Comparison of ENCODE assay signal across 3 cellular contexts in the genomic region with DNA sequence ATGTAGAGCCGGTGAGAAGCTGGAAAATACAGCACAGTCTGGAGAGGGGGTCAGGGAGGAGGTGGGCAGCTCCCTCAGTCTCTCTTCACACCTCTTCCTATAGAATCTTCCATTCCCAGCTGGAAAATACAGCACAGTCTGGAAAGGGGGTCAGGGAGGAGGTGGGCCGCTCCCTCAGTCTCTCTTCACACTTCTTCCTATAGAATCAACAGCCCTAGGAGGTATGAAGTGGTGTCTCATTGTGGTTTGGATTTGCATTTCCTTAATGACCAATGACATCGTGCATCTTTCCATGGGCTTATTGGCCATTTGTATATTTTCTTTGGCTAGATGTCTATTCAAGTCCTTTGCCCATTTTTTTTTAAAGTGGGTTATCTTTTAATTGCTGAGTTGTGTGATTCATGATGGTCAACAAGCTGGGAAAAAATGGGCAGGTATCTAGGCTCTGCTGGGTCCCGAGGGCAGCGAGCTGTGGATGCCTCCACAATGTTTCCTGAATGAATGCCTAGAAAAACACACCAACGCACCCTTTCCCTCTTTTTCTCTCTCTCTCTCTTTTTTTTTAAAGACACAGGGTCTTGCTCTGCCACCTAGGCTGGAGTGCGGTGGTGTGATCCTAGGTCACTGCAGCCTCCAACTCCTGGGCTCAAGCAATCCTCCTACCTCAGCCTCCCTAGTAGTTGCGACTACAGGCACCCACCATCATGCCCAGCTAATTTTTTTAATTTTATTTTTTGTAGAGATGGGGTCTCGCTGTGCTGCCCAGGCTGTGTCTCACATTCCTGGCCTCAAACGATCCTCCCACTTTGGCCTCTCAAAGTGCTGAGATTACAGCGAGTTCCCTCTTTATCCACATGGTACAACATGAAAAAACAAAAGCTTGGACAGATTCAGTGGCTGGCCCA.
TF ChIP-seq lines count a peak whose summit lies in the region.

No MANE protein-coding gene starts in this region.

TF ChIP-seq in SK-N-SH, 30 proteins besides CTCF, POLR2A, EP300 and RAD21:
- TF ChIP-seq, protein P1, sequence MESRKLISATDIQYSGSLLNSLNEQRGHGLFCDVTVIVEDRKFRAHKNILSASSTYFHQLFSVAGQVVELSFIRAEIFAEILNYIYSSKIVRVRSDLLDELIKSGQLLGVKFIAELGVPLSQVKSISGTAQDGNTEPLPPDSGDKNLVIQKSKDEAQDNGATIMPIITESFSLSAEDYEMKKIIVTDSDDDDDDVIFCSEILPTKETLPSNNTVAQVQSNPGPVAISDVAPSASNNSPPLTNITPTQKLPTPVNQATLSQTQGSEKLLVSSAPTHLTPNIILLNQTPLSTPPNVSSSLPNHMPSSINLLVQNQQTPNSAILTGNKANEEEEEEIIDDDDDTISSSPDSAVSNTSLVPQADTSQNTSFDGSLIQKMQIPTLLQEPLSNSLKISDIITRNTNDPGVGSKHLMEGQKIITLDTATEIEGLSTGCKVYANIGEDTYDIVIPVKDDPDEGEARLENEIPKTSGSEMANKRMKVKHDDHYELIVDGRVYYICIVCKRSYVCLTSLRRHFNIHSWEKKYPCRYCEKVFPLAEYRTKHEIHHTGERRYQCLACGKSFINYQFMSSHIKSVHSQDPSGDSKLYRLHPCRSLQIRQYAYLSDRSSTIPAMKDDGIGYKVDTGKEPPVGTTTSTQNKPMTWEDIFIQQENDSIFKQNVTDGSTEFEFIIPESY (IDR thresholded peaks at IDR 0.05; ENCODE audit: borderline replicate concordance, low read depth), result no peak
- TF ChIP-seq FOXJ3 (CRISPR knock-in tag; IDR thresholded peaks at IDR 0.05), result no peak
- TF ChIP-seq NFIC (IDR thresholded peaks at IDR 0.05; ENCODE audit: borderline replicate concordance), result no peak
- TF ChIP-seq GABPA (IDR thresholded peaks at IDR 0.05; ENCODE audit: low read depth), result no peak
- TF ChIP-seq RXRA (IDR thresholded peaks at IDR 0.05; ENCODE audit: borderline replicate concordance, low read depth), result no peak
- no peak for TF ChIP-seq CHD2 (IDR thresholded peaks at IDR 0.05; ENCODE audit: low read length, partially characterized antibody)
- no peak for TF ChIP-seq GATA2 (CRISPR knock-in tag; IDR thresholded peaks at IDR 0.05)
- TF ChIP-seq, protein P2, sequence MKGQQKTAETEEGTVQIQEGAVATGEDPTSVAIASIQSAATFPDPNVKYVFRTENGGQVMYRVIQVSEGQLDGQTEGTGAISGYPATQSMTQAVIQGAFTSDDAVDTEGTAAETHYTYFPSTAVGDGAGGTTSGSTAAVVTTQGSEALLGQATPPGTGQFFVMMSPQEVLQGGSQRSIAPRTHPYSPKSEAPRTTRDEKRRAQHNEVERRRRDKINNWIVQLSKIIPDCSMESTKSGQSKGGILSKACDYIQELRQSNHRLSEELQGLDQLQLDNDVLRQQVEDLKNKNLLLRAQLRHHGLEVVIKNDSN (IDR thresholded peaks at IDR 0.05; ENCODE audit: borderline replicate concordance, low read depth), result no peak
- TF ChIP-seq YY1 (IDR thresholded peaks at IDR 0.05; ENCODE audit: low read depth), result no peak
- TF ChIP-seq FOXM1 (IDR thresholded peaks at IDR 0.05; ENCODE audit: low read depth), result no peak
- TF ChIP-seq EZH2phosphoT487 (IDR thresholded peaks at IDR 0.05; ENCODE audit: borderline replicate concordance, low read depth), result no peak
- no peak for TF ChIP-seq TCF12 (IDR thresholded peaks at IDR 0.05)
- TF ChIP-seq, protein P3, sequence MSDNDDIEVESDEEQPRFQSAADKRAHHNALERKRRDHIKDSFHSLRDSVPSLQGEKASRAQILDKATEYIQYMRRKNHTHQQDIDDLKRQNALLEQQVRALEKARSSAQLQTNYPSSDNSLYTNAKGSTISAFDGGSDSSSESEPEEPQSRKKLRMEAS (IDR thresholded peaks at IDR 0.05; ENCODE audit: low read depth), result no peak
- no peak for TF ChIP-seq FOSL2 (IDR thresholded peaks at IDR 0.05; ENCODE audit: borderline replicate concordance, low read depth)
- TF ChIP-seq POLR2AphosphoS5 (IDR thresholded peaks at IDR 0.05; ENCODE audit: low read depth, low read length), result no peak
- no peak for TF ChIP-seq JUND (IDR thresholded peaks at IDR 0.05)
- TF ChIP-seq TAF1 (IDR thresholded peaks at IDR 0.05; ENCODE audit: borderline replicate concordance, low read depth, low read length), result no peak
- TF ChIP-seq ELF1 (IDR thresholded peaks at IDR 0.05), result no peak
- no peak for TF ChIP-seq MEF2A (IDR thresholded peaks at IDR 0.05; ENCODE audit: borderline replicate concordance, low read depth)

TF ChIP-seq in SK-N-SH treated with all-trans-retinoic acid at 6 μM for 48 hours, 23 proteins besides CTCF, POLR2A, EP300 and RAD21:
- TF ChIP-seq ZFP30 (CRISPR knock-in tag; IDR thresholded peaks at IDR 0.05), result no peak
- no peak for TF ChIP-seq BACH2 (CRISPR knock-in tag; IDR thresholded peaks at IDR 0.05; ENCODE audit: borderline replicate concordance)
- no peak for TF ChIP-seq ZNF565 (CRISPR knock-in tag; conservative IDR thresholded peaks at IDR 0.05; ENCODE audit: low read depth)
- TF ChIP-seq TOX (CRISPR knock-in tag; IDR thresholded peaks at IDR 0.05; ENCODE audit: borderline replicate concordance), result no peak
- TF ChIP-seq RARB (CRISPR knock-in tag; IDR thresholded peaks at IDR 0.05), result no peak
- TF ChIP-seq, protein P4, sequence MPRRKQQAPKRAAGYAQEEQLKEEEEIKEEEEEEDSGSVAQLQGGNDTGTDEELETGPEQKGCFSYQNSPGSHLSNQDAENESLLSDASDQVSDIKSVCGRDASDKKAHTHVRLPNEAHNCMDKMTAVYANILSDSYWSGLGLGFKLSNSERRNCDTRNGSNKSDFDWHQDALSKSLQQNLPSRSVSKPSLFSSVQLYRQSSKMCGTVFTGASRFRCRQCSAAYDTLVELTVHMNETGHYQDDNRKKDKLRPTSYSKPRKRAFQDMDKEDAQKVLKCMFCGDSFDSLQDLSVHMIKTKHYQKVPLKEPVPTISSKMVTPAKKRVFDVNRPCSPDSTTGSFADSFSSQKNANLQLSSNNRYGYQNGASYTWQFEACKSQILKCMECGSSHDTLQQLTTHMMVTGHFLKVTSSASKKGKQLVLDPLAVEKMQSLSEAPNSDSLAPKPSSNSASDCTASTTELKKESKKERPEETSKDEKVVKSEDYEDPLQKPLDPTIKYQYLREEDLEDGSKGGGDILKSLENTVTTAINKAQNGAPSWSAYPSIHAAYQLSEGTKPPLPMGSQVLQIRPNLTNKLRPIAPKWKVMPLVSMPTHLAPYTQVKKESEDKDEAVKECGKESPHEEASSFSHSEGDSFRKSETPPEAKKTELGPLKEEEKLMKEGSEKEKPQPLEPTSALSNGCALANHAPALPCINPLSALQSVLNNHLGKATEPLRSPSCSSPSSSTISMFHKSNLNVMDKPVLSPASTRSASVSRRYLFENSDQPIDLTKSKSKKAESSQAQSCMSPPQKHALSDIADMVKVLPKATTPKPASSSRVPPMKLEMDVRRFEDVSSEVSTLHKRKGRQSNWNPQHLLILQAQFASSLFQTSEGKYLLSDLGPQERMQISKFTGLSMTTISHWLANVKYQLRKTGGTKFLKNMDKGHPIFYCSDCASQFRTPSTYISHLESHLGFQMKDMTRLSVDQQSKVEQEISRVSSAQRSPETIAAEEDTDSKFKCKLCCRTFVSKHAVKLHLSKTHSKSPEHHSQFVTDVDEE (CRISPR knock-in tag; IDR thresholded peaks at IDR 0.05), result no peak
- no peak for TF ChIP-seq OSR1 (CRISPR knock-in tag; IDR thresholded peaks at IDR 0.05)
- TF ChIP-seq, protein P5, sequence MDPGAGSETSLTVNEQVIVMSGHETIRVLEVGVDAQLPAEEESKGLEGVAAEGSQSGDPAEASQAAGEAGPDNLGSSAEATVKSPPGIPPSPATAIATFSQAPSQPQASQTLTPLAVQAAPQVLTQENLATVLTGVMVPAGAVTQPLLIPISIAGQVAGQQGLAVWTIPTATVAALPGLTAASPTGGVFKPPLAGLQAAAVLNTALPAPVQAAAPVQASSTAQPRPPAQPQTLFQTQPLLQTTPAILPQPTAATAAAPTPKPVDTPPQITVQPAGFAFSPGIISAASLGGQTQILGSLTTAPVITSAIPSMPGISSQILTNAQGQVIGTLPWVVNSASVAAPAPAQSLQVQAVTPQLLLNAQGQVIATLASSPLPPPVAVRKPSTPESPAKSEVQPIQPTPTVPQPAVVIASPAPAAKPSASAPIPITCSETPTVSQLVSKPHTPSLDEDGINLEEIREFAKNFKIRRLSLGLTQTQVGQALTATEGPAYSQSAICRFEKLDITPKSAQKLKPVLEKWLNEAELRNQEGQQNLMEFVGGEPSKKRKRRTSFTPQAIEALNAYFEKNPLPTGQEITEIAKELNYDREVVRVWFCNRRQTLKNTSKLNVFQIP (CRISPR knock-in tag; IDR thresholded peaks at IDR 0.05; ENCODE audit: borderline replicate concordance, low read depth), result no peak
- no peak for TF ChIP-seq ZNF70 (CRISPR knock-in tag; IDR thresholded peaks at IDR 0.05)
- TF ChIP-seq CSDC2 (CRISPR knock-in tag; IDR thresholded peaks at IDR 0.05), result no peak
- TF ChIP-seq SNAI2 (CRISPR knock-in tag; IDR thresholded peaks at IDR 0.05), result no peak
- no peak for TF ChIP-seq ISL1 (CRISPR knock-in tag; IDR thresholded peaks at IDR 0.05)
- no peak for TF ChIP-seq ESRRG (CRISPR knock-in tag; IDR thresholded peaks at IDR 0.05)
- TF ChIP-seq ARNTL (CRISPR knock-in tag; IDR thresholded peaks at IDR 0.05; ENCODE audit: borderline replicate concordance, low read depth), result no peak
- no peak for TF ChIP-seq ZC3H10 (CRISPR knock-in tag; IDR thresholded peaks at IDR 0.05)
- no peak for TF ChIP-seq GLIS3 (CRISPR knock-in tag; IDR thresholded peaks at IDR 0.05)

TF ChIP-seq in K562, 482 proteins besides CTCF, POLR2A, EP300 and RAD21:
- TF ChIP-seq POLR3G (IDR thresholded peaks at IDR 0.05; ENCODE audit: extremely low read depth, insufficient read length, insufficient replicate concordance), result no peak
- TF ChIP-seq ZNF316 (IDR thresholded peaks at IDR 0.05), result peak; percentile 34; the same call in 1 of the 2 replicates
- peak; percentile 24 for TF ChIP-seq RBM25 (IDR thresholded peaks at IDR 0.05; ENCODE audit: low read depth, low read length, severe bottlenecking)
- TF ChIP-seq ZNF121 (CRISPR knock-in tag; conservative IDR thresholded peaks at IDR 0.05), result peak; percentile 69
- TF ChIP-seq, protein P6, sequence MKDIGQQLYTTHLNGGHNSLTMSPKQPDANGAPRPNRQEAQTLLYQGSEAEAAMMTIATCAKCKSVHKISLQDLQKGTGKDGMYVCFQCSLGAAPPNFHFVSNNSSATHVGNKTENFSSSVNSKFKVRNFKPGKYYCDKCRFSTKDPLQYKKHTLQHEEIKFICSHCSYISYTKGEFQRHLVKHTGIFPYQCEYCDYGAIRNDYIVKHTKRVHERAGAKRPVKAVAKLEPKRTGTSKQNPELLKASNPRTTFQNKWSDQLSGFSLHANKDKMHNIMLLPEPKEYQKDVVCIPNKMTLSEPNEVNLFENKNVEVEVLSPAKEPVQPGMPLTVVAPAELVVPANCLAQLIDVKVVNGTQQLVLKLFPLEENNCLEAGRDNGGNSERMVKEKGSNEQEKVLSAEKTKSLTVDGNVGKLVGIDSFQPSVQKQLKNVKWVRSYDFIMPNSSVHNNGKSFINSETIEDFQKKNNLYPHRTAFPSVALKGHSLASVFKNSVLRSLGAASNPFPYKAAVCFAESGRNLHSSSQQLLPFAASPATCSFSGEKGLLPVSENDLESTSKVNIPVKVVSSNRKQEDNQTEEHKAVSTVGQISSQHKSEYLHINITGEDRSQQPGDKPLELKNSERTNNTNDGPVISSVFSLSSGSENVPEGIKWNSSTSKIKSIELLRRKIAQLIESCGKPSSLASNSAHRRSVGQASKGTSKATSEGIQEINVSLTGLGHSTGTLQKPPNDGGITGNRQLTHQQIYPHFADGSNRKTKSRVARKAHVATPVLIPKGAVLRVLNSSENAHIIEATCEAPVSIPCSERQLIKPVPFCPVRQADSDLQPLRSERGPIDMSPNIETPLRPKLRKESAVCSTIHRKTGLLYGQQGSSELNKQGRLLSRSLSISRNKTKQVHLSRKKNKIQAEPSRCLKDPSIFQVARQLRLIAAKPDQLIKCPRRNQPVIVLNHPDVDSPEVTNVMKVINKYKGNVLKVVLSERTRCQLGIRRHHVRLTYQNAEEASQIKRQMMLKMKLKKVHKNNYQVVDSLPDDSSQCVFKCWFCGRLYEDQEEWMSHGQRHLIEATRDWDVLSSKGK (CRISPR knock-in tag; IDR thresholded peaks at IDR 0.05), result no peak
- no peak for TF ChIP-seq SNIP1 (IDR thresholded peaks at IDR 0.05; ENCODE audit: low read depth)
- no peak for TF ChIP-seq ATF7 (IDR thresholded peaks at IDR 0.05)
